In genomic region chr20:63224272-63225081, GRCh38 we compare ENCODE assay signal across 1 cellular context.
TF ChIP-seq lines count a peak whose summit lies in the region.

No MANE protein-coding gene starts in this region.

TF ChIP-seq in K562, 482 proteins besides CTCF, POLR2A, EP300 and RAD21:
- TF ChIP-seq CTCFL (IDR thresholded peaks at IDR 0.05; ENCODE audit: borderline replicate concordance, insufficient read depth, low read depth, low read length, poor library complexity, severe bottlenecking) (peak; percentile 13), NFIC (IDR thresholded peaks at IDR 0.05) (peak; percentile 94), ZBTB1 (CRISPR knock-in tag; IDR thresholded peaks at IDR 0.05; ENCODE audit: borderline replicate concordance, low read depth) (no peak)
